10 cellular contexts compared by ENCODE assay signal in genomic region chr5:56686337-56687198, GRCh38.
DNase-seq lines count a peak whose midpoint lies in the region; ATAC-seq and TF ChIP-seq lines count a peak whose summit lies in the region.
"Had no signal": no experiment of that assay in that cellular context is flagged by ENCODE, and none has a peak within 500 bp of the region (broad histone marks: within the 10 kb centered on the region; RNA-seq: fewer than 3 reads in every experiment).

No MANE protein-coding gene starts in this region.

- no peak for DNase-seq in hepatocyte (ENCODE audit: low spot score)
- no peak for DNase-seq in activated CD4-positive, alpha-beta T cell treated with anti-CD3 and anti-CD28 coated beads for 1 hour
- DNase-seq in midbrain (lab: John Stamatoyannopoulos, UW): no peak
- no peak for DNase-seq in dedifferentiated amniotic fluid mesenchymal stem cell (ENCODE audit: extremely low spot score)
- DNase-seq in ascending aorta (ENCODE audit: low spot score in 2 of 2): no peak
- DNase-seq: right cardiac atrium; stimulated activated naive CD8-positive, alpha-beta T cell treated with anti-CD3 and anti-CD28 coated beads, Interleukin-15, Interleukin-2, amounts not matched to agents 100 U/mL and 50 U/mL, for 24 hours had no signal

- ATAC-seq in GM18511 (IDR thresholded peaks at IDR 0.05; ENCODE audit: unreplicated experiment) (peak; percentile 80), GM21619 (IDR thresholded peaks at IDR 0.05; ENCODE audit: unreplicated experiment) (peak; percentile 72), HG03558 (IDR thresholded peaks at IDR 0.05; ENCODE audit: extremely low read depth, unreplicated experiment) (peak; percentile 58)
- ATAC-seq: right cardiac atrium had no signal

- no peaks in the 10 kb centered on the region for H4K20me1 ChIP-seq in hepatocyte (ENCODE audit: insufficient read depth, poor library complexity, severe bottlenecking)

- H3K27me3 ChIP-seq in hepatocyte: no peaks in the 10 kb centered on the region
- H3K27me3 ChIP-seq in ascending aorta: no peaks in the 10 kb centered on the region

- no peak overlapping the region for H3K4me3 ChIP-seq in hepatocyte
- H3K4me3 ChIP-seq in ascending aorta: no peak overlapping the region

- H3K36me3 ChIP-seq in hepatocyte (replicated peaks; ENCODE audit: insufficient read depth, low read depth): no peaks in the 10 kb centered on the region
- H3K36me3 ChIP-seq in ascending aorta: no peaks in the 10 kb centered on the region

- no peaks in the 10 kb centered on the region for H3K79me2 ChIP-seq in hepatocyte

- WGBS in hepatocyte (ENCODE audit: low lambda C conversion rate, missing lambda C conversion rate): 59% methylated on average over 5 of the region's 5 CpGs

- no peak overlapping the region for H2AFZ ChIP-seq in hepatocyte

- H3K4me1 ChIP-seq in hepatocyte (ENCODE audit: insufficient read depth) (no peaks in the 10 kb centered on the region), ascending aorta (no peaks in the 10 kb centered on the region)

- H3K9me3 ChIP-seq in hepatocyte (ENCODE audit: low read depth) (no peaks in the 10 kb centered on the region), ascending aorta (no peaks in the 10 kb centered on the region)

- H3K27ac ChIP-seq in hepatocyte: peak overlapping the region; percentile 11
- H3K27ac ChIP-seq in ascending aorta: no peak overlapping the region

- H3K4me2 ChIP-seq in hepatocyte: no peak overlapping the region

- no peak for TF ChIP-seq CTCF in hepatocyte (IDR thresholded peaks at IDR 0.05; ENCODE audit: poor library complexity)
- no peak for TF ChIP-seq CTCF in ascending aorta (IDR thresholded peaks at IDR 0.05)

- intact Hi-C loops in ascending aorta (cut with DNase I): no loop called here

- H3K9me2 ChIP-seq in hepatocyte (replicated peaks; ENCODE audit: insufficient read depth): no peaks in the 10 kb centered on the region
